In genomic region chr1:6454856-6455751, GRCh38 we compare ENCODE assay signal across 9 cellular contexts. TPM values are rescaled to one million over a fixed set of nuclear protein-coding genes. Genes with fewer than 3 reads are reported as not detected.
DNase-seq lines count a peak whose midpoint lies in the region; ATAC-seq and TF ChIP-seq lines count a peak whose summit lies in the region.
"Had no signal": no experiment of that assay in that cellular context is flagged by ENCODE, and none has a peak within 500 bp of the region (broad histone marks: within the 10 kb centered on the region; RNA-seq: fewer than 3 reads in every experiment).

No MANE protein-coding gene starts in this region.

- H4K12ac ChIP-seq in trophoblast cell (ENCODE audit: low read depth, low read length) = no peak overlapping the region

- H3F3A ChIP-seq in SK-N-SH (replicated peaks; ENCODE audit: insufficient read depth) = no peaks in the 10 kb centered on the region

- H3K18ac ChIP-seq in trophoblast cell (ENCODE audit: low read length) = no peak overlapping the region

- no peaks in the 10 kb centered on the region for H3K36me3 ChIP-seq in SK-N-SH (replicated peaks in 1 of 2; ENCODE audit: control insufficient read depth in 1 of 2, insufficient read depth in 2 of 2, low read length in 1 of 2)
- no peaks in the 10 kb centered on the region for H3K36me3 ChIP-seq in effector memory CD4-positive, alpha-beta T cell (ENCODE audit: control insufficient read depth, insufficient read depth, low read length)
- H3K36me3 ChIP-seq in trophoblast cell (ENCODE audit: control insufficient read depth in 1 of 2, insufficient read depth in 2 of 2, low read length in 2 of 2) = no peaks in the 10 kb centered on the region
- no peaks in the 10 kb centered on the region for H3K36me3 ChIP-seq in ovary
- H3K36me3 ChIP-seq: breast epithelium had no signal

- no peak; the same call in 2 of the 3 replicates for ATAC-seq in SK-N-SH treated with all-trans-retinoic acid at 6 μM for 48 hours

- no peak overlapping the region for H2BK5ac ChIP-seq in trophoblast cell (ENCODE audit: low read depth, low read length, poor library complexity)

- no peak overlapping the region for H3K23ac ChIP-seq in trophoblast cell (ENCODE audit: low read length)

- POLR2A ChIA-PET in SK-N-SH (lab: Yijun Ruan, JAX) = no interaction called here

- H2AFZ ChIP-seq in SK-N-SH (ENCODE audit: low read depth) (no peak overlapping the region), trophoblast cell (ENCODE audit: insufficient read depth, low read length, poor library complexity) (no peak overlapping the region)

- H3K9me3 ChIP-seq in SK-N-SH (no peaks in the 10 kb centered on the region), trophoblast cell (ENCODE audit: insufficient read depth, low read depth, low read length) (peaks cover 2% of the 10 kb centered on the region), ovary (no peaks in the 10 kb centered on the region)
- no peaks in the 10 kb centered on the region for H3K9me3 ChIP-seq in effector memory CD4-positive, alpha-beta T cell (ENCODE audit: control insufficient read depth, low read length)
- H3K9me3 ChIP-seq: breast epithelium had no signal

- WGBS in SK-N-SH (ENCODE audit: low lambda C conversion rate) = 15% methylated on average over 12 of the region's 115 CpGs
- no CpG with 5 or more reads among the region's 115 CpGs for WGBS in trophoblast cell (ENCODE audit: extremely low coverage, insufficient coverage, insufficient read length)
- 1 to 3% (median 1%) methylated on average over 57 to 115 of the region's 115 CpGs for WGBS in ovary, 3 donors

- H3K79me2 ChIP-seq in SK-N-SH (ENCODE audit: insufficient read depth) = no peaks in the 10 kb centered on the region
- H3K79me2 ChIP-seq in trophoblast cell (ENCODE audit: control insufficient read depth, insufficient read depth, low read length, poor library complexity) = no peaks in the 10 kb centered on the region

- H4K20me1 ChIP-seq in SK-N-SH (ENCODE audit: insufficient read depth) = no peaks in the 10 kb centered on the region

- H3K4me1 ChIP-seq in SK-N-SH (ENCODE audit: control insufficient read depth in 1 of 2, insufficient read depth in 2 of 2, low read depth in 1 of 2, low read length in 1 of 2) = no peaks in the 10 kb centered on the region; a peak in 1 of 4 replicates
- H3K4me1 ChIP-seq in effector memory CD4-positive, alpha-beta T cell (ENCODE audit: control insufficient read depth, insufficient read depth, low read length, poor library complexity, severe bottlenecking) = peaks cover 21% of the 10 kb centered on the region
- no peaks in the 10 kb centered on the region for H3K4me1 ChIP-seq in trophoblast cell (ENCODE audit: control insufficient read depth in 1 of 2, insufficient read depth in 2 of 2, low read length in 2 of 2)
- peaks cover 3% of the 10 kb centered on the region for H3K4me1 ChIP-seq in ovary (ENCODE audit: insufficient read depth)
- H3K4me1 ChIP-seq: breast epithelium had no signal

- no peak for TF ChIP-seq POLR2A in ovary (IDR thresholded peaks at IDR 0.05)

- no peak overlapping the region for H3K9ac ChIP-seq in SK-N-SH
- no peak overlapping the region for H3K9ac ChIP-seq in trophoblast cell (ENCODE audit: low read length)

- TF ChIP-seq RAD21 in SK-N-SH (IDR thresholded peaks at IDR 0.05; ENCODE audit: low read length) = no peak

- H3K27ac ChIP-seq in SK-N-SH (ENCODE audit: low read depth in 2 of 2, low read length in 1 of 2) (no peak overlapping the region), VCaP (no peak overlapping the region), trophoblast cell (ENCODE audit: low read depth, low read length) (no peak overlapping the region), ovary (no peak overlapping the region)
- H3K27ac ChIP-seq in effector memory CD4-positive, alpha-beta T cell (ENCODE audit: insufficient read depth, low read length, poor library complexity, severe bottlenecking) = no peak overlapping the region
- H3K27ac ChIP-seq: breast epithelium had no signal

- no peak overlapping the region for H4K91ac ChIP-seq in trophoblast cell (ENCODE audit: low read depth, low read length)

- peak; percentile 74 for DNase-seq in SK-N-SH
- peak in 2 of 3 donors; percentile 38 for DNase-seq in effector memory CD4-positive, alpha-beta T cell
- peak in 1 of 2 donors; percentile 34 for DNase-seq in trophoblast cell
- no peak for DNase-seq in dedifferentiated amniotic fluid mesenchymal stem cell (ENCODE audit: extremely low spot score)
- DNase-seq in ovary = no peak
- DNase-seq in NCI-H2171 (lab: John Stamatoyannopoulos, UW) = no peak

- H2BK120ac ChIP-seq in trophoblast cell (ENCODE audit: insufficient read depth, low read length, poor library complexity) = no peak overlapping the region

- intact Hi-C loops in ovary (cut with DNase I) = no loop called here

- CTCF ChIA-PET in SK-N-SH (lab: Yijun Ruan, JAX) = interaction anchor here (0.6 to 5.0 kb wide), 15 partner anchors 8 to 248 kb away, joined by 3 to 19 read pairs (median 5); no protein-coding TSS in a partner anchor

- H3K4ac ChIP-seq in trophoblast cell (ENCODE audit: low read depth, low read length) = no peak overlapping the region

- H3K4me3 ChIP-seq in SK-N-SH (ENCODE audit: low read depth in 2 of 2, low read length in 1 of 2) = no peak overlapping the region
- no peak overlapping the region for H3K4me3 ChIP-seq in effector memory CD4-positive, alpha-beta T cell (ENCODE audit: insufficient read depth, low read depth, low read length, poor library complexity, severe bottlenecking)
- H3K4me3 ChIP-seq in trophoblast cell (ENCODE audit: low read depth, low read length) = no peak overlapping the region
- H3K4me3 ChIP-seq in ovary = no peak overlapping the region

- H3K9me2 ChIP-seq in SK-N-SH = no peaks in the 10 kb centered on the region

- H3K14ac ChIP-seq in trophoblast cell (ENCODE audit: low read length) = no peak overlapping the region

- H3K79me1 ChIP-seq in trophoblast cell (ENCODE audit: low read length) = no peaks in the 10 kb centered on the region

- peaks cover 17% of the 10 kb centered on the region for H3K27me3 ChIP-seq in SK-N-SH (ENCODE audit: insufficient read depth)
- no peaks in the 10 kb centered on the region for H3K27me3 ChIP-seq in effector memory CD4-positive, alpha-beta T cell (replicated peaks; ENCODE audit: control insufficient read depth, insufficient read depth, low read length, poor library complexity, severe bottlenecking)
- H3K27me3 ChIP-seq in trophoblast cell (ENCODE audit: insufficient read depth, low read length) = no peaks in the 10 kb centered on the region
- no peaks in the 10 kb centered on the region for H3K27me3 ChIP-seq in ovary

- TF ChIP-seq EP300 in SK-N-SH (IDR thresholded peaks at IDR 0.05; ENCODE audit: borderline replicate concordance in 1 of 2, low read depth in 1 of 2, low read length in 1 of 2) = no peak
- no peak for TF ChIP-seq EP300 in ovary (IDR thresholded peaks at IDR 0.05)

- no peak for TF ChIP-seq CTCF in SK-N-SH (IDR thresholded peaks at IDR 0.05)
- peak; percentile 68 for TF ChIP-seq CTCF in VCaP (conservative IDR thresholded peaks at IDR 0.05)
- no peak for TF ChIP-seq CTCF in ovary (IDR thresholded peaks at IDR 0.05)

- no peak overlapping the region for H2AK5ac ChIP-seq in trophoblast cell (ENCODE audit: low read length)

- H3K4me2 ChIP-seq in SK-N-SH (no peak overlapping the region), trophoblast cell (ENCODE audit: low read length) (peak overlapping the region; percentile 43)

- H2BK12ac ChIP-seq in trophoblast cell (ENCODE audit: low read length) = no peak overlapping the region

- no peak overlapping the region for H4K8ac ChIP-seq in trophoblast cell (ENCODE audit: low read depth, low read length)

TF ChIP-seq in SK-N-SH, 30 proteins besides CTCF, POLR2A, EP300 and RAD21 (continues in another document):
- no peak for TF ChIP-seq SIN3A (IDR thresholded peaks at IDR 0.05; ENCODE audit: borderline replicate concordance, low read depth, low read length)

TF ChIP-seq in SK-N-SH treated with all-trans-retinoic acid at 6 μM for 48 hours, 23 proteins besides CTCF, POLR2A, EP300 and RAD21 (continues in another document):
- no peak for TF ChIP-seq CREB5 (CRISPR knock-in tag; IDR thresholded peaks at IDR 0.05; ENCODE audit: low read depth)

RNA-seq across cellular contexts. Expression of gene TNFRSF25, which starts 10.9 kb away (rescaled TPM):
- 20.8 TPM in 2 replicates for polyA plus RNA-seq in SK-N-SH (2012; rRNA removed)
- 2.6 and 5.2 TPM in 2 replicates for polyA plus RNA-seq in SK-N-SH (2012; cell fraction: cytosol; rRNA removed)
- polyA plus RNA-seq in SK-N-SH (2012; cell fraction: nucleus; rRNA removed) = 170 and 223 TPM in 2 replicates
- 22.6 and 23.0 TPM in 2 replicates for polyA plus RNA-seq in trophoblast cell (2013)
- 10 to 100 TPM in 2 of 7 donors, 1 to 10 TPM in 5; 4.9 to 13.1 (median 7.7) TPM for total RNA-seq in ovary
- polyA plus RNA-seq in ovary = 1 to 10 TPM; 1.7 to 9.4 TPM

RNA-seq across cellular contexts. Expression of gene ESPN, which starts 30.5 kb away (rescaled TPM):
- polyA plus RNA-seq in SK-N-SH (2012; rRNA removed) = 0.13 and 0.33 TPM in 2 replicates
- polyA plus RNA-seq in SK-N-SH (2012; cell fraction: cytosol; rRNA removed) = 0.04 and 0.06 TPM in 2 replicates
- 0.38 and 0.50 TPM in 2 replicates for polyA plus RNA-seq in SK-N-SH (2012; cell fraction: nucleus; rRNA removed)
- polyA plus RNA-seq in trophoblast cell (2013) = 5.8 and 6.9 TPM in 2 replicates
- 10 to 100 TPM in 1 of 7 donors, 1 to 10 TPM in 4, under 1 TPM in 2; 0.51 to 46.2 (median 1.9) TPM for total RNA-seq in ovary
- under 1 TPM in 1 of 2 donors, not detected in 1; 0.11 TPM for polyA plus RNA-seq in ovary

RNA-seq across cellular contexts. Expression of gene HES2, which starts 35.4 kb away (rescaled TPM):
- 0.03 TPM in 2 replicates for polyA plus RNA-seq in SK-N-SH (2012; rRNA removed)
- 0.06 and 0.09 TPM in 2 replicates for polyA plus RNA-seq in SK-N-SH (2012; cell fraction: cytosol; rRNA removed)
- 0.10 and 0.11 TPM in 2 replicates for polyA plus RNA-seq in SK-N-SH (2012; cell fraction: nucleus; rRNA removed)
- 33.7 and 41.0 TPM in 2 replicates for polyA plus RNA-seq in trophoblast cell (2013)
- 1 to 10 TPM in 1 of 7 donors, under 1 TPM in 5, not detected in 1; 0.08 to 9.2 (median 0.43) TPM for total RNA-seq in ovary
- not detected for polyA plus RNA-seq in ovary

RNA-seq across cellular contexts. Expression of gene PLEKHG5, which starts 36.4 kb away (rescaled TPM):
- polyA plus RNA-seq in SK-N-SH (2012; rRNA removed) = 14.7 and 14.9 TPM in 2 replicates
- polyA plus RNA-seq in SK-N-SH (2012; cell fraction: cytosol; rRNA removed) = 3.4 and 5.7 TPM in 2 replicates
- 86.5 and 98.6 TPM in 2 replicates for polyA plus RNA-seq in SK-N-SH (2012; cell fraction: nucleus; rRNA removed)
- 31.1 and 31.3 TPM in 2 replicates for polyA plus RNA-seq in trophoblast cell (2013)
- total RNA-seq in ovary = 10 to 100 TPM in 3 of 7 donors, 1 to 10 TPM in 4; 6.2 to 13.1 (median 9.4) TPM
- polyA plus RNA-seq in ovary = 10 to 100 TPM in 1 of 2 donors, 1 to 10 TPM in 1; 2.0 to 10.2 TPM

Comparison
In these comparisons a context has a peak if more than half of its experiments do, and no peak if none do; other contexts are left out.
1. DNase-seq: peak in SK-N-SH (single experiment) and effector memory CD4-positive, alpha-beta T cell (2 of 3); none in dedifferentiated amniotic fluid mesenchymal stem cell (single experiment), ovary (0 of 5) and NCI-H2171 (single experiment).